In the genomic region with DNA sequence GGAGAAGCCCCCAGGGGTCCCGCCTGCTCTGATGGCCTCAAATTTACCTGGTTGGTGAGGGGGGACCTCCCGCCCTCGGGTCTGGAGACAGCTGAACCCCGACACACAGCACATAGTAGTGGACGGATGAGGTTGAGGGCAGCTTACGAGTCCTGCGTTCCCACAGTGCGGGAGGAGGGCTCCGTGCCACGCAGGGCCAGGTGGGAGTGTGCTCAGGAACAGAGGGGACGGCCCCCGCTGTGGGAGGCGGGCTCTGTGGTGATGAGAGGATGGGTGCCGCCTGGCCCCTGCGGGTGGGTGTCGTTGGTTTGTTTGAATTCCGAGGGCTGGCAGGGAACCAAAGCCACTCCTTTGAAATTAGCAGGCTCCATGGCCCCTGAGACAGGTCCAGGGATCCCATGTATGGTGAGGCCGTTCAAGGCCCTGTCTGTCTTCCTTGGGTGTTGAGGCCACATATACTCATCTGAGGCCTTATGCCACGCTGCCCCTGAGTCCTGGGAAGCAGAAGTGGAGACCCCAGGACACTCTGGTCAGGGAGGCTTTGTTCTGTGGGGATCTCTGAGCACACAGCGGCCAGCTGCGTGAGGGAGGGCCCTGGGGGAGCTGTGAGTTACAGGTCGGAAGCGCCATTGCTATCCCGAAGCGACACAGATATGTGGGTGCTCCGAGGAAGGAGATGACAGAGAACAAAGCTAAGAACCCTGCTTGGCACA, we compare ENCODE assay signal across 27 cellular contexts. TPM values are rescaled to one million over a fixed set of nuclear protein-coding genes. Genes with fewer than 3 reads are reported as not detected.
DNase-seq lines count a peak whose midpoint lies in the region; ATAC-seq and TF ChIP-seq lines count a peak whose summit lies in the region.
"Had no signal": no experiment of that assay in that cellular context is flagged by ENCODE, and none has a peak within 500 bp of the region (broad histone marks: within the 10 kb centered on the region; RNA-seq: fewer than 3 reads in every experiment).

No MANE protein-coding gene starts in this region.

- H3K27ac ChIP-seq in WERI-Rb-1 (no peak overlapping the region), breast epithelium (no peak overlapping the region)
- H3K27ac ChIP-seq: HL-60, SK-N-MC had no signal

- no peak overlapping the region for H3K4me3 Mint-ChIP-seq in CD14-positive monocyte
- H3K4me3 Mint-ChIP-seq in central memory CD8-positive, alpha-beta T cell = no peak overlapping the region
- H3K4me3 Mint-ChIP-seq: CD4-positive, alpha-beta T cell had no signal

- peak overlapping the region in 2 of 7 donors; percentile 42 to 61 for H3K27ac Mint-ChIP-seq in CD14-positive monocyte
- H3K27ac Mint-ChIP-seq in central memory CD8-positive, alpha-beta T cell (ENCODE audit: low read depth) = peak overlapping the region; percentile 19
- H3K27ac Mint-ChIP-seq: CD4-positive, alpha-beta T cell had no signal

- no peak overlapping the region for H3K4me3 ChIP-seq in WERI-Rb-1 (ENCODE audit: low read depth, low read length)
- no peak overlapping the region for H3K4me3 ChIP-seq in breast epithelium
- H3K4me3 ChIP-seq: HAP-1, K562, SK-N-MC had no signal

- intact Hi-C loops in CD14-positive monocyte (cut with micrococcal nuclease) = no loop called here
- intact Hi-C loops in posterior vena cava (cut with DNase I) = no loop called here
- intact Hi-C loops in breast epithelium (cut with DNase I; ENCODE audit: low total_unique reads) = no loop called here

- peaks cover 24% of the 10 kb centered on the region for H3K36me3 ChIP-seq in WERI-Rb-1
- H3K36me3 ChIP-seq in breast epithelium = peaks cover 30% of the 10 kb centered on the region

- TF ChIP-seq CTCF in CD14-positive monocyte (IDR thresholded peaks at IDR 0.05) = no peak
- no peak for TF ChIP-seq CTCF in WERI-Rb-1 (IDR thresholded peaks at IDR 0.05; ENCODE audit: low read depth, low read length)
- no peak for TF ChIP-seq CTCF in breast epithelium (IDR thresholded peaks at IDR 0.05)

- H3K9me3 ChIP-seq in WERI-Rb-1 (ENCODE audit: severe bottlenecking) = no peaks in the 10 kb centered on the region
- no peaks in the 10 kb centered on the region for H3K9me3 ChIP-seq in breast epithelium
- H3K9me3 ChIP-seq: Caco-2, HAP-1 had no signal

- H3K4me1 ChIP-seq in breast epithelium = no peaks in the 10 kb centered on the region
- H3K4me1 ChIP-seq: HAP-1 had no signal

- H3K27me3 ChIP-seq in WERI-Rb-1 (ENCODE audit: insufficient read depth, low read depth, severe bottlenecking) = no peaks in the 10 kb centered on the region
- no peaks in the 10 kb centered on the region for H3K27me3 ChIP-seq in breast epithelium

- no peaks in the 10 kb centered on the region for H3K27me3 Mint-ChIP-seq in CD14-positive monocyte (ENCODE audit: low read depth in 3 of 3)
- H3K27me3 Mint-ChIP-seq in central memory CD8-positive, alpha-beta T cell = no peaks in the 10 kb centered on the region
- H3K27me3 Mint-ChIP-seq: CD4-positive, alpha-beta T cell had no signal

- peaks cover 0 to 2% (median 0%) of the 10 kb centered on the region in 7 donors for H3K9me3 Mint-ChIP-seq in CD14-positive monocyte
- H3K9me3 Mint-ChIP-seq in central memory CD8-positive, alpha-beta T cell = no peaks in the 10 kb centered on the region
- H3K9me3 Mint-ChIP-seq: CD4-positive, alpha-beta T cell had no signal

- DNase-seq in CD14-positive monocyte (ENCODE audit: low spot score) (peak; percentile 29), COR-L47 (lab: John Stamatoyannopoulos, UW) (peak; percentile 95), posterior vena cava (ENCODE audit: low spot score) (peak; percentile 64), WERI-Rb-1 (no peak), ureter (ENCODE audit: low spot score) (no peak), breast epithelium (ENCODE audit: low spot score in 2 of 2) (no peak)
- DNase-seq in central memory CD8-positive, alpha-beta T cell (ENCODE audit: low spot score in 2 of 2) = no peak
- DNase-seq: Caco-2; CD4-positive, alpha-beta T cell; DMS 273 treated with DMSO at 0.1 percent for 48 hours; DND-41; NCI-H1092; NCI-H1436 treated with DMSO at 0.1 percent for 48 hours; NCI-H1930; NCI-H2227 treated with DMSO at 0.1 percent for 48 hours; NCI-H524; NCI-H774; SHP77 had no signal

- ATAC-seq in central memory CD8-positive, alpha-beta T cell (replicated peaks; ENCODE audit: extremely low read depth, poor library complexity, severe bottlenecking) = no peak
- ATAC-seq: HepG2, K562 had no signal

- H3K4me1 Mint-ChIP-seq in CD14-positive monocyte = no peaks in the 10 kb centered on the region
- no peaks in the 10 kb centered on the region for H3K4me1 Mint-ChIP-seq in central memory CD8-positive, alpha-beta T cell

- peaks cover 85 to 95% of the 10 kb centered on the region in 2 donors for H3K36me3 Mint-ChIP-seq in CD14-positive monocyte
- peaks cover 43% of the 10 kb centered on the region for H3K36me3 Mint-ChIP-seq in central memory CD8-positive, alpha-beta T cell (ENCODE audit: insufficient read depth)

- TF ChIP-seq POLR2A in breast epithelium (IDR thresholded peaks at IDR 0.05) = no peak

RNA-seq across cellular contexts. Expression of gene NADSYN1, which starts 21.9 kb away (rescaled TPM):
- 10 to 100 TPM; 44.1 to 44.8 TPM for polyA plus RNA-seq in CD14-positive monocyte
- total RNA-seq in posterior vena cava = 10 to 100 TPM; 38.7 to 48.1 TPM
- 262 TPM for total RNA-seq in ureter
- total RNA-seq in breast epithelium = 10 to 100 TPM; 58.6 to 83.6 (median 70.5) TPM

RNA-seq across cellular contexts. Expression of gene DHCR7, which starts 26.7 kb away (rescaled TPM):
- polyA plus RNA-seq in CD14-positive monocyte = 1 to 10 TPM; 2.2 to 3.9 TPM
- 10 to 100 TPM; 14.9 to 15.5 TPM for total RNA-seq in posterior vena cava
- total RNA-seq in ureter = 60.9 TPM
- 10 to 100 TPM; 14.7 to 31.7 (median 25.2) TPM for total RNA-seq in breast epithelium

RNA-seq across cellular contexts. Expression of gene KRTAP5-7, which starts 52.1 kb away (rescaled TPM):
- polyA plus RNA-seq in CD14-positive monocyte = not detected
- total RNA-seq in posterior vena cava = under 1 TPM in 1 of 2 donors, not detected in 1; 0.24 TPM
- 5.8 TPM for total RNA-seq in ureter
- total RNA-seq in breast epithelium = under 1 TPM in 1 of 3 donors, not detected in 2; 0.16 TPM
- total RNA-seq: Caco-2; CD4-positive, alpha-beta T cell; G401; HepG2; HT-29; K562; OCI-LY7 had no signal
- polyA plus RNA-seq: BJ, K562 had no signal

Comparison
In these comparisons a context has a peak if more than half of its experiments do, and no peak if none do; other contexts are left out.
1. DNase-seq: peak in CD14-positive monocyte (single experiment), COR-L47 (single experiment) and posterior vena cava (single experiment); none in central memory CD8-positive, alpha-beta T cell (0 of 2), WERI-Rb-1 (single experiment), ureter (single experiment) and breast epithelium (0 of 2).